17 cellular contexts compared by ENCODE assay signal in genomic region chr10:5512881-5513698, GRCh38. TPM values are rescaled to one million over a fixed set of nuclear protein-coding genes. Genes with fewer than 3 reads are reported as not detected.
A peak's percentile ranks its signal among the peaks of the same experiment; 100 is the strongest.
DNase-seq lines count a peak whose midpoint lies in the region; ATAC-seq and TF ChIP-seq lines count a peak whose summit lies in the region.
"Had no signal": no experiment of that assay in that cellular context is flagged by ENCODE, and none has a peak within 500 bp of the region (broad histone marks: within the 10 kb centered on the region; RNA-seq: fewer than 3 reads in every experiment).

No MANE protein-coding gene starts in this region.

- no peak overlapping the region for H2AK5ac ChIP-seq in mesendoderm (ENCODE audit: low read length)

- H3K79me2 ChIP-seq in mesendoderm (ENCODE audit: control insufficient read depth, insufficient read depth, low read length): no peaks in the 10 kb centered on the region

- H3K27me3 ChIP-seq in mesendoderm (ENCODE audit: insufficient read depth, low read length, poor library complexity): no peaks in the 10 kb centered on the region
- H3K27me3 ChIP-seq: adrenal gland, heart left ventricle, MG63, SJCRH30 had no signal

- no CpG with 5 or more reads among the region's 17 CpGs for WGBS in mesendoderm (ENCODE audit: extremely low coverage, insufficient coverage, low lambda C conversion rate)

- DNase-seq in activated naive CD4-positive, alpha-beta T cell treated with anti-CD3 and anti-CD28 coated beads for 36 hours: peak; percentile 31
- DNase-seq in activated naive CD4-positive, alpha-beta T cell (lab: John Stamatoyannopoulos, UW): no peak
- peak; percentile 17 to 35 for DNase-seq in activated T-cell treated with anti-CD3 and anti-CD28 coated beads, Interleukin-2, amount 50 U/mL, for 72 hours
- peak in 1 of 2 donors; percentile 8 for DNase-seq in stimulated activated naive CD8-positive, alpha-beta T cell treated with anti-CD3 and anti-CD28 coated beads, Interleukin-15, amount 100 ng/mL, for 72 hours
- DNase-seq in NCI-H510A treated with DMSO at 0.1 percent for 48 hours (lab: John Stamatoyannopoulos, UW) (no peak), mesendoderm (no peak)
- DNase-seq: ACHN, adrenal gland, heart left ventricle, MG63, NCI-H2107, SJCRH30 had no signal

- H3K4me2 ChIP-seq in mesendoderm (ENCODE audit: low read length): no peak overlapping the region

- no peak overlapping the region for H3K23ac ChIP-seq in mesendoderm (ENCODE audit: low read length)

- no peak overlapping the region for H3K4me3 ChIP-seq in mesendoderm (ENCODE audit: low read length)
- H3K4me3 ChIP-seq: adrenal gland, coronary artery, heart left ventricle, MG63, SJCRH30 had no signal

- no peaks in the 10 kb centered on the region for H3K36me3 ChIP-seq in mesendoderm (ENCODE audit: control insufficient read depth, insufficient read depth, low read length)
- H3K36me3 ChIP-seq: adrenal gland, heart left ventricle, MG63, SJCRH30 had no signal

- no peak overlapping the region for H3K27ac ChIP-seq in mesendoderm (ENCODE audit: low read depth, low read length)
- H3K27ac ChIP-seq: adrenal gland, coronary artery, heart left ventricle, SJCRH30 had no signal

- intact Hi-C loops in activated naive CD4-positive, alpha-beta T cell treated with anti-CD3 and anti-CD28 coated beads for 36 hours (cut with micrococcal nuclease): no loop called here

- no peak overlapping the region for H4K5ac ChIP-seq in mesendoderm (ENCODE audit: low read length)

- no peaks in the 10 kb centered on the region for H3K79me1 ChIP-seq in mesendoderm (ENCODE audit: low read length)

- H3K4ac ChIP-seq in mesendoderm (ENCODE audit: low read depth, low read length): no peak overlapping the region

- no peak overlapping the region for H3K4me3 Mint-ChIP-seq in activated naive CD4-positive, alpha-beta T cell treated with anti-CD3 and anti-CD28 coated beads for 36 hours
- H3K4me3 Mint-ChIP-seq in activated T-cell treated with anti-CD3 and anti-CD28 coated beads, Interleukin-2, amount 50 U/mL, for 72 hours: peak overlapping the region in 1 of 2 donors; percentile 8
- H3K4me3 Mint-ChIP-seq in nephron: peak overlapping the region in 1 of 3 experiments; percentile 17
- peak overlapping the region in 1 of 2 donors; percentile 34 for H3K4me3 Mint-ChIP-seq in stimulated activated naive CD8-positive, alpha-beta T cell treated with anti-CD3 and anti-CD28 coated beads, Interleukin-15, amount 100 ng/mL, for 72 hours

- peaks cover 4% of the 10 kb centered on the region for H3K27me3 Mint-ChIP-seq in activated naive CD4-positive, alpha-beta T cell treated with anti-CD3 and anti-CD28 coated beads for 36 hours (ENCODE audit: low read depth)
- H3K27me3 Mint-ChIP-seq in activated T-cell treated with anti-CD3 and anti-CD28 coated beads, Interleukin-2, amount 50 U/mL, for 72 hours (ENCODE audit: low read depth): peaks cover 8% of the 10 kb centered on the region
- peaks cover 9% of the 10 kb centered on the region for H3K27me3 Mint-ChIP-seq in nephron (ENCODE audit: low read depth)
- peaks cover 10% of the 10 kb centered on the region for H3K27me3 Mint-ChIP-seq in stimulated activated naive CD8-positive, alpha-beta T cell treated with anti-CD3 and anti-CD28 coated beads, Interleukin-15, amount 100 ng/mL, for 72 hours

- no peak overlapping the region for H2BK5ac ChIP-seq in mesendoderm (ENCODE audit: low read length)

- H3K36me3 Mint-ChIP-seq in activated naive CD4-positive, alpha-beta T cell treated with anti-CD3 and anti-CD28 coated beads for 36 hours (ENCODE audit: low read depth): no peaks in the 10 kb centered on the region
- H3K36me3 Mint-ChIP-seq in activated T-cell treated with anti-CD3 and anti-CD28 coated beads, Interleukin-2, amount 50 U/mL, for 72 hours (ENCODE audit: insufficient read depth in 2 of 2): no peaks in the 10 kb centered on the region
- H3K36me3 Mint-ChIP-seq in nephron (ENCODE audit: low read depth): no peaks in the 10 kb centered on the region

- H2BK15ac ChIP-seq in mesendoderm (replicated peaks; ENCODE audit: low read depth): no peak overlapping the region

- no peak overlapping the region for H4K8ac ChIP-seq in mesendoderm (ENCODE audit: low read depth, low read length)

- H3K9ac ChIP-seq in mesendoderm (ENCODE audit: low read length): no peak overlapping the region

- H3K27ac Mint-ChIP-seq in activated naive CD4-positive, alpha-beta T cell treated with anti-CD3 and anti-CD28 coated beads for 36 hours: no peak overlapping the region
- H3K27ac Mint-ChIP-seq in activated T-cell treated with anti-CD3 and anti-CD28 coated beads, Interleukin-2, amount 50 U/mL, for 72 hours: no peak overlapping the region
- peak overlapping the region; percentile 15 to 76 (median 55) for H3K27ac Mint-ChIP-seq in nephron
- H3K27ac Mint-ChIP-seq in stimulated activated naive CD8-positive, alpha-beta T cell treated with anti-CD3 and anti-CD28 coated beads, Interleukin-15, amount 100 ng/mL, for 72 hours: peak overlapping the region; percentile 27 to 29

- H3K18ac ChIP-seq in mesendoderm (ENCODE audit: low read length): no peak overlapping the region

- peaks cover 19% of the 10 kb centered on the region for H3K4me1 Mint-ChIP-seq in activated naive CD4-positive, alpha-beta T cell treated with anti-CD3 and anti-CD28 coated beads for 36 hours (ENCODE audit: low read depth)
- peaks cover 13% of the 10 kb centered on the region for H3K4me1 Mint-ChIP-seq in activated T-cell treated with anti-CD3 and anti-CD28 coated beads, Interleukin-2, amount 50 U/mL, for 72 hours (ENCODE audit: low read depth)
- peaks cover 48% of the 10 kb centered on the region for H3K4me1 Mint-ChIP-seq in nephron
- H3K4me1 Mint-ChIP-seq in stimulated activated naive CD8-positive, alpha-beta T cell treated with anti-CD3 and anti-CD28 coated beads, Interleukin-15, amount 100 ng/mL, for 72 hours: peaks cover 14% of the 10 kb centered on the region

- H2BK120ac ChIP-seq in mesendoderm (ENCODE audit: low read depth, low read length): no peak overlapping the region

- H3K56ac ChIP-seq in mesendoderm (ENCODE audit: low read length): no peak overlapping the region

- H3K4me1 ChIP-seq in mesendoderm (ENCODE audit: control insufficient read depth, low read depth, low read length): no peaks in the 10 kb centered on the region
- H3K4me1 ChIP-seq: adrenal gland, heart left ventricle, SJCRH30 had no signal

- no peaks in the 10 kb centered on the region for H3K9me3 Mint-ChIP-seq in activated naive CD4-positive, alpha-beta T cell treated with anti-CD3 and anti-CD28 coated beads for 36 hours
- H3K9me3 Mint-ChIP-seq in activated T-cell treated with anti-CD3 and anti-CD28 coated beads, Interleukin-2, amount 50 U/mL, for 72 hours: peaks cover 0 to 2% of the 10 kb centered on the region in 2 donors
- H3K9me3 Mint-ChIP-seq in nephron: peaks cover under 1% of the 10 kb centered on the region
- no peaks in the 10 kb centered on the region for H3K9me3 Mint-ChIP-seq in stimulated activated naive CD8-positive, alpha-beta T cell treated with anti-CD3 and anti-CD28 coated beads, Interleukin-15, amount 100 ng/mL, for 72 hours

- ATAC-seq in activated T-cell treated with anti-CD3 and anti-CD28 coated beads, Interleukin-2, amount 50 U/mL, for 72 hours (replicated peaks in 1 of 2): peak; percentile 53 to 71
- ATAC-seq in stimulated activated naive CD8-positive, alpha-beta T cell treated with anti-CD3 and anti-CD28 coated beads, Interleukin-15, amount 100 ng/mL, for 72 hours: peak; percentile 74
- no peak for ATAC-seq in GM18520 (IDR thresholded peaks at IDR 0.05; ENCODE audit: unreplicated experiment)
- ATAC-seq: heart left ventricle had no signal

- no peak for TF ChIP-seq CTCF in nephron (IDR thresholded peaks at IDR 0.05; ENCODE audit: unreplicated experiment in 3 of 3)

- CTCF ChIA-PET in activated naive CD4-positive, alpha-beta T cell treated with anti-CD3 and anti-CD28 coated beads for 36 hours (lab: Charles Lee): interaction anchor here (0.6 kb wide), 1 partner anchor 544 kb away, joined by 5 read pairs; no protein-coding TSS in a partner anchor

RNA-seq across cellular contexts. Expression of gene CALML3, which starts 11.7 kb away (rescaled TPM):
- total RNA-seq in activated naive CD4-positive, alpha-beta T cell treated with anti-CD3 and anti-CD28 coated beads for 36 hours: not detected
- total RNA-seq in activated T-cell treated with anti-CD3 and anti-CD28 coated beads, Interleukin-2, amount 50 U/mL, for 72 hours: not detected
- not detected for polyA plus RNA-seq in mesendoderm (2013, experiment 1 of 2)
- polyA plus RNA-seq in mesendoderm (2013, experiment 2 of 2): not detected
- total RNA-seq: adrenal gland, heart left ventricle, kidney epithelial cell, mononuclear cell, SJCRH30 had no signal

RNA-seq across cellular contexts. Expression of gene CALML5, which starts 13.7 kb away (rescaled TPM):
- total RNA-seq in activated naive CD4-positive, alpha-beta T cell treated with anti-CD3 and anti-CD28 coated beads for 36 hours: not detected
- total RNA-seq in activated T-cell treated with anti-CD3 and anti-CD28 coated beads, Interleukin-2, amount 50 U/mL, for 72 hours: not detected
- polyA plus RNA-seq in mesendoderm (2013, experiment 1 of 2): not detected
- not detected for polyA plus RNA-seq in mesendoderm (2013, experiment 2 of 2)
- total RNA-seq: adrenal gland, heart left ventricle, kidney epithelial cell, mononuclear cell, SJCRH30 had no signal
- polyA plus RNA-seq: adrenal gland, heart left ventricle had no signal

Comparison
In these comparisons a context has a peak if more than half of its experiments do, and no peak if none do; other contexts are left out.
1. DNase-seq: peak in activated naive CD4-positive, alpha-beta T cell treated with anti-CD3 and anti-CD28 coated beads for 36 hours (single experiment) and activated T-cell treated with anti-CD3 and anti-CD28 coated beads, Interleukin-2, amount 50 U/mL, for 72 hours (2 of 2); none in activated naive CD4-positive, alpha-beta T cell (0 of 4), NCI-H510A treated with DMSO at 0.1 percent for 48 hours (single experiment) and mesendoderm (single experiment).
2. H3K27ac Mint-ChIP-seq: peak in nephron (3 of 3) and stimulated activated naive CD8-positive, alpha-beta T cell treated with anti-CD3 and anti-CD28 coated beads, Interleukin-15, amount 100 ng/mL, for 72 hours (2 of 2); none in activated naive CD4-positive, alpha-beta T cell treated with anti-CD3 and anti-CD28 coated beads for 36 hours (single experiment) and activated T-cell treated with anti-CD3 and anti-CD28 coated beads, Interleukin-2, amount 50 U/mL, for 72 hours (single experiment).